Comparison of ENCODE assay signal across 16 cellular contexts in the genomic region with DNA sequence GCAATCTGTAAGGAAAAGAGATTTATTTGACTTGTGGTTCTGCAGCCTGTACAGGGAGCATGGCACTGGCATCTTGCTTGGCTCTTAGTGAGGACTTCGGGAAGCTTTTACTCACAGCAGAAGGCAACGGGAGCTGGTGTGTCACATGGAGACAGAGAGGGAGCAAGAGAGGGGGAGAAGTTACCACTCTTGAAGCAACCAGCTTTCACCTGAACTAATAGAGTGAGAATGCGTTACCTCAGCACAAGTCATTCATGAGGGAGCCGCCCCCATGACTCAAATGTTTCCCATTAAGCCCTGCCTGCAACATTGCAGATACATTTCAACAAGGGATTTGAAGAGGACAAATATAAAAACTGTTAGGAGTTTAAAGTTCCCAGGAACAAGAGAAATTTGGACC.
"Had no signal": no experiment of that assay in that cellular context is flagged by ENCODE, and none has a peak within 500 bp of the region (broad histone marks: within the 10 kb centered on the region; RNA-seq: fewer than 3 reads in every experiment).

No MANE protein-coding gene starts in this region.

- ATAC-seq: gastrocnemius medialis, heart right ventricle, natural killer cell, right lobe of liver had no signal

- H3K9me3 ChIP-seq: gastrocnemius medialis, heart right ventricle, right lobe of liver, spleen, transverse colon had no signal

- FAIRE-seq: TTC549 had no signal

- H3K27ac ChIP-seq: brain microvascular endothelial cell, gastrocnemius medialis, heart right ventricle, right lobe of liver, spleen, transverse colon had no signal

- H3K36me3 ChIP-seq: brain microvascular endothelial cell, gastrocnemius medialis, heart right ventricle, right lobe of liver, spleen, transverse colon had no signal

- H3K4me3 ChIP-seq: gastrocnemius medialis, heart right ventricle, right lobe of liver, spleen, transverse colon had no signal

- DNase-seq: activated CD4-positive, alpha-beta T cell treated with anti-CD3 and anti-CD28 coated beads, Interleukin-2, amount 50 U/mL, for 4 hours; activated CD4-positive, CD25-positive, alpha-beta regulatory T cell treated with anti-CD3 and anti-CD28 coated beads, Interleukin-2, amount 50 U/mL, for 72 hours; activated naive CD4-positive, alpha-beta T cell treated with anti-CD3 and anti-CD28 coated beads, Interleukin-2, amount 50 U/mL, for 16 hours; activated T-cell treated with anti-CD3 and anti-CD28 coated beads, Interleukin-2, amount 50 U/mL, for 1 hour; brain microvascular endothelial cell; gastrocnemius medialis; heart right ventricle; natural killer cell; right lobe of liver; spleen; stimulated activated CD4-positive, alpha-beta T cell treated with anti-CD3 and anti-CD28 coated beads, Interleukin-1b, Interleukin-23, amount 100 ng/mL, for 48 hours; stimulated activated naive CD4-positive, alpha-beta T cell; substantia nigra; T-helper 2 cell; transverse colon had no signal

- H3K27me3 ChIP-seq: brain microvascular endothelial cell, gastrocnemius medialis, right lobe of liver, spleen, transverse colon had no signal

- H3K4me1 ChIP-seq: gastrocnemius medialis, heart right ventricle, right lobe of liver, spleen, transverse colon had no signal
